1 cellular context compared by ENCODE assay signal in genomic region chr7:151062399-151063211, GRCh38.
TF ChIP-seq lines count a peak whose summit lies in the region.

No MANE protein-coding gene starts in this region.

TF ChIP-seq in HepG2, 621 proteins besides CTCF, POLR2A, EP300 and RAD21 (continued from another document and continues in another):
- TF ChIP-seq, protein P1, sequence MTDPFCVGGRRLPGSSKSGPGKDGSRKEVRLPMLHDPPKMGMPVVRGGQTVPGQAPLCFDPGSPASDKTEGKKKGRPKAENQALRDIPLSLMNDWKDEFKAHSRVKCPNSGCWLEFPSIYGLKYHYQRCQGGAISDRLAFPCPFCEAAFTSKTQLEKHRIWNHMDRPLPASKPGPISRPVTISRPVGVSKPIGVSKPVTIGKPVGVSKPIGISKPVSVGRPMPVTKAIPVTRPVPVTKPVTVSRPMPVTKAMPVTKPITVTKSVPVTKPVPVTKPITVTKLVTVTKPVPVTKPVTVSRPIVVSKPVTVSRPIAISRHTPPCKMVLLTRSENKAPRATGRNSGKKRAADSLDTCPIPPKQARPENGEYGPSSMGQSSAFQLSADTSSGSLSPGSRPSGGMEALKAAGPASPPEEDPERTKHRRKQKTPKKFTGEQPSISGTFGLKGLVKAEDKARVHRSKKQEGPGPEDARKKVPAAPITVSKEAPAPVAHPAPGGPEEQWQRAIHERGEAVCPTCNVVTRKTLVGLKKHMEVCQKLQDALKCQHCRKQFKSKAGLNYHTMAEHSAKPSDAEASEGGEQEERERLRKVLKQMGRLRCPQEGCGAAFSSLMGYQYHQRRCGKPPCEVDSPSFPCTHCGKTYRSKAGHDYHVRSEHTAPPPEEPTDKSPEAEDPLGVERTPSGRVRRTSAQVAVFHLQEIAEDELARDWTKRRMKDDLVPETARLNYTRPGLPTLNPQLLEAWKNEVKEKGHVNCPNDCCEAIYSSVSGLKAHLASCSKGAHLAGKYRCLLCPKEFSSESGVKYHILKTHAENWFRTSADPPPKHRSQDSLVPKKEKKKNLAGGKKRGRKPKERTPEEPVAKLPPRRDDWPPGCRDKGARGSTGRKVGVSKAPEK (CRISPR knock-in tag; IDR thresholded peaks at IDR 0.05; ENCODE audit: borderline replicate concordance), result no peak; the same call in 1 of the 2 replicates
- TF ChIP-seq ZBTB4 (CRISPR knock-in tag; IDR thresholded peaks at IDR 0.05; ENCODE audit: borderline replicate concordance) (peak; percentile 47; the same call in 1 of the 2 replicates), NFATC3 (CRISPR knock-in tag; IDR thresholded peaks at IDR 0.05) (no peak), XRCC5 (optimal IDR thresholded peaks at IDR 0.05; ENCODE audit: low read length) (peak; percentile 35), ZNF362 (CRISPR knock-in tag; IDR thresholded peaks at IDR 0.05; ENCODE audit: borderline replicate concordance) (no peak), DPF2 (CRISPR knock-in tag; IDR thresholded peaks at IDR 0.05; ENCODE audit: borderline replicate concordance, low read depth) (peak; percentile 40; the same call in 1 of the 2 replicates), MAZ (IDR thresholded peaks at IDR 0.05; ENCODE audit: borderline replicate concordance, low read depth, low read length) (peak; percentile 82; the same call in 1 of the 2 replicates), MAZ (CRISPR knock-in tag; IDR thresholded peaks at IDR 0.05; ENCODE audit: low read depth) (peak; percentile 88), NCOA1 (CRISPR knock-in tag; IDR thresholded peaks at IDR 0.05) (no peak), GZF1 (CRISPR knock-in tag; IDR thresholded peaks at IDR 0.05) (no peak), HNF4G (IDR thresholded peaks at IDR 0.05; ENCODE audit: borderline replicate concordance, low read depth, low read length) (peak; percentile 14; the same call in 1 of the 2 replicates), HNF4G (CRISPR knock-in tag; IDR thresholded peaks at IDR 0.05; ENCODE audit: borderline replicate concordance, low read depth) (no peak), RFX3 (CRISPR knock-in tag; IDR thresholded peaks at IDR 0.05) (no peak), SOX6 (IDR thresholded peaks at IDR 0.05) (no peak), SOX6 (CRISPR knock-in tag; IDR thresholded peaks at IDR 0.05) (peak; percentile 59), MLX (CRISPR knock-in tag; IDR thresholded peaks at IDR 0.05) (peak; percentile 91), SNAPC5 (CRISPR knock-in tag; IDR thresholded peaks at IDR 0.05; ENCODE audit: borderline replicate concordance) (no peak), PHF21A (CRISPR knock-in tag; IDR thresholded peaks at IDR 0.05) (peak; percentile 85), FIP1L1 (IDR thresholded peaks at IDR 0.05; ENCODE audit: borderline replicate concordance, insufficient read depth, low read depth, low read length) (no peak), MEF2D (CRISPR knock-in tag; IDR thresholded peaks at IDR 0.05) (no peak; the same call in 1 of the 2 replicates), ZNF660 (CRISPR knock-in tag; IDR thresholded peaks at IDR 0.05; ENCODE audit: borderline replicate concordance, low read depth) (no peak), SRF (IDR thresholded peaks at IDR 0.05; ENCODE audit: low read depth, low read length) (no peak), GFI1 (CRISPR knock-in tag; IDR thresholded peaks at IDR 0.05; ENCODE audit: borderline replicate concordance) (no peak), REXO4 (CRISPR knock-in tag; IDR thresholded peaks at IDR 0.05; ENCODE audit: borderline replicate concordance) (no peak), ZNF577 (CRISPR knock-in tag; IDR thresholded peaks at IDR 0.05; ENCODE audit: borderline replicate concordance, low read depth) (no peak), ZNF234 (CRISPR knock-in tag; conservative IDR thresholded peaks at IDR 0.05) (no peak), SALL2 (CRISPR knock-in tag; IDR thresholded peaks at IDR 0.05) (0 out of 2 replicates have a peak, but pooled peaks have one; percentile 55), CBX5 (CRISPR knock-in tag; IDR thresholded peaks at IDR 0.05; ENCODE audit: borderline replicate concordance) (no peak), ZC3H4 (CRISPR knock-in tag; IDR thresholded peaks at IDR 0.05; ENCODE audit: borderline replicate concordance) (no peak), HMGA1 (CRISPR knock-in tag; conservative IDR thresholded peaks at IDR 0.05) (no peak), ZFP91 (CRISPR knock-in tag; IDR thresholded peaks at IDR 0.05; ENCODE audit: borderline replicate concordance) (peak; percentile 81; the same call in 1 of the 2 replicates), POLR2AphosphoS2 (IDR thresholded peaks at IDR 0.05; ENCODE audit: low read depth, low read length) (no peak), ZNF460 (CRISPR knock-in tag; IDR thresholded peaks at IDR 0.05; ENCODE audit: borderline replicate concordance) (no peak), FOXP1 (IDR thresholded peaks at IDR 0.05) (no peak), FOXP1 (CRISPR knock-in tag; IDR thresholded peaks at IDR 0.05) (no peak), IRF9 (CRISPR knock-in tag; IDR thresholded peaks at IDR 0.05; ENCODE audit: borderline replicate concordance) (peak; percentile 62; the same call in 1 of the 2 replicates), ZNF451 (CRISPR knock-in tag; IDR thresholded peaks at IDR 0.05) (peak; percentile 74), ZBTB34 (CRISPR knock-in tag; IDR thresholded peaks at IDR 0.05) (no peak), ZNF180 (CRISPR knock-in tag; IDR thresholded peaks at IDR 0.05; ENCODE audit: borderline replicate concordance, low read depth) (no peak), ZMAT3 (CRISPR knock-in tag; conservative IDR thresholded peaks at IDR 0.05) (no peak)
- TF ChIP-seq, protein P2, sequence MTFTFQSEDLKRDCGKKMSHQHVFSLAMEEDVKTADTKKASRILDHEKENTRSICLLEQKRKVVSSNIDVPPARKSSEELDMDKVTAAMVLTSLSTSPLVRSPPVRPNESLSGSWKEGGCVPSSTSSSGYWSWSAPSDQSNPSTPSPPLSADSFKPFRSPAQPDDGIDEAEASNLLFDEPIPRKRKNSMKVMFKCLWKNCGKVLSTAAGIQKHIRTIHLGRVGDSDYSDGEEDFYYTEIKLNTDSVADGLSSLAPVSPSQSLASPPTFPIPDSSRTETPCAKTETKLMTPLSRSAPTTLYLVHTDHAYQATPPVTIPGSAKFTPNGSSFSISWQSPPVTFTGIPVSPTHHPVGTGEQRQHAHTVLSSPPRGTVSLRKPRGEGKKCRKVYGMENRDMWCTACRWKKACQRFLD (CRISPR knock-in tag; IDR thresholded peaks at IDR 0.05; ENCODE audit: borderline replicate concordance), result 0 out of 2 replicates have a peak, but pooled peaks have one; percentile 36
- TF ChIP-seq, protein P3, sequence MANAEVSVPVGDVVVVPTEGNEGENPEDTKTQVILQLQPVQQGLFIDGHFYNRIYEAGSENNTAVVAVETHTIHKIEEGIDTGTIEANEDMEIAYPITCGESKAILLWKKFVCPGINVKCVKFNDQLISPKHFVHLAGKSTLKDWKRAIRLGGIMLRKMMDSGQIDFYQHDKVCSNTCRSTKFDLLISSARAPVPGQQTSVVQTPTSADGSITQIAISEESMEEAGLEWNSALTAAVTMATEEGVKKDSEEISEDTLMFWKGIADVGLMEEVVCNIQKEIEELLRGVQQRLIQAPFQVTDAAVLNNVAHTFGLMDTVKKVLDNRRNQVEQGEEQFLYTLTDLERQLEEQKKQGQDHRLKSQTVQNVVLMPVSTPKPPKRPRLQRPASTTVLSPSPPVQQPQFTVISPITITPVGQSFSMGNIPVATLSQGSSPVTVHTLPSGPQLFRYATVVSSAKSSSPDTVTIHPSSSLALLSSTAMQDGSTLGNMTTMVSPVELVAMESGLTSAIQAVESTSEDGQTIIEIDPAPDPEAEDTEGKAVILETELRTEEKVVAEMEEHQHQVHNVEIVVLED (CRISPR knock-in tag; IDR thresholded peaks at IDR 0.05; ENCODE audit: borderline replicate concordance), result peak; percentile 69
- TF ChIP-seq, protein P4, sequence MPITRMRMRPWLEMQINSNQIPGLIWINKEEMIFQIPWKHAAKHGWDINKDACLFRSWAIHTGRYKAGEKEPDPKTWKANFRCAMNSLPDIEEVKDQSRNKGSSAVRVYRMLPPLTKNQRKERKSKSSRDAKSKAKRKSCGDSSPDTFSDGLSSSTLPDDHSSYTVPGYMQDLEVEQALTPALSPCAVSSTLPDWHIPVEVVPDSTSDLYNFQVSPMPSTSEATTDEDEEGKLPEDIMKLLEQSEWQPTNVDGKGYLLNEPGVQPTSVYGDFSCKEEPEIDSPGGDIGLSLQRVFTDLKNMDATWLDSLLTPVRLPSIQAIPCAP (CRISPR knock-in tag; IDR thresholded peaks at IDR 0.05; ENCODE audit: low read depth), result no peak
- TF ChIP-seq, protein P5, sequence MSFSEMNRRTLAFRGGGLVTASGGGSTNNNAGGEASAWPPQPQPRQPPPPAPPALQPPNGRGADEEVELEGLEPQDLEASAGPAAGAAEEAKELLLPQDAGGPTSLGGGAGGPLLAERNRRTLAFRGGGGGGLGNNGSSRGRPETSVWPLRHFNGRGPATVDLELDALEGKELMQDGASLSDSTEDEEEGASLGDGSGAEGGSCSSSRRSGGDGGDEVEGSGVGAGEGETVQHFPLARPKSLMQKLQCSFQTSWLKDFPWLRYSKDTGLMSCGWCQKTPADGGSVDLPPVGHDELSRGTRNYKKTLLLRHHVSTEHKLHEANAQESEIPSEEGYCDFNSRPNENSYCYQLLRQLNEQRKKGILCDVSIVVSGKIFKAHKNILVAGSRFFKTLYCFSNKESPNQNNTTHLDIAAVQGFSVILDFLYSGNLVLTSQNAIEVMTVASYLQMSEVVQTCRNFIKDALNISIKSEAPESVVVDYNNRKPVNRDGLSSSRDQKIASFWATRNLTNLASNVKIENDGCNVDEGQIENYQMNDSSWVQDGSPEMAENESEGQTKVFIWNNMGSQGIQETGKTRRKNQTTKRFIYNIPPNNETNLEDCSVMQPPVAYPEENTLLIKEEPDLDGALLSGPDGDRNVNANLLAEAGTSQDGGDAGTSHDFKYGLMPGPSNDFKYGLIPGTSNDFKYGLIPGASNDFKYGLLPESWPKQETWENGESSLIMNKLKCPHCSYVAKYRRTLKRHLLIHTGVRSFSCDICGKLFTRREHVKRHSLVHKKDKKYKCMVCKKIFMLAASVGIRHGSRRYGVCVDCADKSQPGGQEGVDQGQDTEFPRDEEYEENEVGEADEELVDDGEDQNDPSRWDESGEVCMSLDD (CRISPR knock-in tag; IDR thresholded peaks at IDR 0.05; ENCODE audit: borderline replicate concordance), result no peak
